Comparison of ENCODE assay signal across 19 cellular contexts in the genomic region with DNA sequence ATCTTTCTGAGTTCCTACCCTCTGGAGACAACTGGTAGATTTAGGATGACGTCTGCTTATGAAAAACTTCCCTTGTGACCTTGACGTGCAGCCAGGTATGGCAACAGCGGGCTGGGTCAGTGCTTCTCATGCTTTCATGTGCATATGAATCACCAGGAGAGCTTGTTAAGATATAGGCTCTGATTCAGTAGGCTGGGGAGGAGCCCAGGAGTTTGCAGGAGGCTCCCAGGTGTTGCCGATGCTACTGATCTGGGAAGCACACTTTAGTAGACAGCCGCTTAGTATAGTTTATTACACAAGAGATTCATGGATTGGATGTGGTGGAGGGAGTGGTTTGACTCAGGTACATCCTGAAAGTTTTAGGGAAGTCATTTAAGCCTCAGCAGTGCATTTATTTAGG. TPM values are rescaled to one million over a fixed set of nuclear protein-coding genes. Genes with fewer than 3 reads are reported as not detected.
DNase-seq lines count a peak whose midpoint lies in the region; ATAC-seq, FAIRE-seq and TF ChIP-seq lines count a peak whose summit lies in the region.
"Had no signal": no experiment of that assay in that cellular context is flagged by ENCODE, and none has a peak within 500 bp of the region (broad histone marks: within the 10 kb centered on the region; RNA-seq: fewer than 3 reads in every experiment).

No MANE protein-coding gene starts in this region.

- no peaks in the 10 kb centered on the region for H3K9me2 ChIP-seq in GM23248 (ENCODE audit: insufficient read depth)

- no peaks in the 10 kb centered on the region for H3K4me1 ChIP-seq in GM23248 (ENCODE audit: insufficient read depth)
- peaks cover 0 to 17% (median 15%) of the 10 kb centered on the region in 3 donors for H3K4me1 ChIP-seq in pancreas
- H3K4me1 ChIP-seq: upper lobe of left lung had no signal

- H3F3A ChIP-seq in GM23248 (ENCODE audit: insufficient read depth): no peaks in the 10 kb centered on the region

- ATAC-seq in pancreas (peak; percentile 92 to 97 (median 96)), T-cell (replicated peaks in 1 of 4) (no peak)

- TF ChIP-seq CTCF in RWPE1 (conservative IDR thresholded peaks at IDR 0.05; ENCODE audit: low read depth) (no peak), fibroblast of mammary gland (conservative IDR thresholded peaks at IDR 0.05; ENCODE audit: control insufficient read depth, insufficient read depth, low read depth, low read length) (no peak), pancreas (IDR thresholded peaks at IDR 0.05) (no peak)

- H3K27me3 Mint-ChIP-seq in activated CD4-positive, alpha-beta memory T cell treated with anti-CD3 and anti-CD28 coated beads, Interleukin-2, amount 10 ng/mL, durations not matched to agents 7 days and 5 days: no peaks in the 10 kb centered on the region
- no peaks in the 10 kb centered on the region for H3K27me3 Mint-ChIP-seq in activated T-cell treated with anti-CD3 and anti-CD28 coated beads, Interleukin-2, amount 50 U/mL, for 24 hours
- H3K27me3 Mint-ChIP-seq in T-cell: no peaks in the 10 kb centered on the region
- H3K27me3 Mint-ChIP-seq: brain had no signal

- CTCF ChIA-PET in RWPE1 (lab: Yijun Ruan, JAX): interaction anchor here (0.6 to 2.0 kb wide), 4 partner anchors 21 to 590 kb away, joined by 3 to 9 read pairs (median 4); a partner anchor contains a TSS
- CTCF ChIA-PET in activated CD4-positive, alpha-beta memory T cell treated with anti-CD3 and anti-CD28 coated beads, Interleukin-2, amount 10 ng/mL, durations not matched to agents 7 days and 5 days (lab: Charles Lee): interaction anchor here (1.4 kb wide), 1 partner anchor 21 kb away, joined by 3 read pairs; no protein-coding TSS in a partner anchor
- CTCF ChIA-PET in T-cell (lab: Charles Lee): no interaction called here

- intact Hi-C loops in pancreas (cut with DNase I): no loop called here

- POLR2A ChIA-PET in RWPE1 (lab: Yijun Ruan, JAX; ENCODE audit: low non-redundant PET) (interaction anchor here (0.6 to 0.9 kb wide), 2 partner anchors 29 to 74 kb away, joined by 3 read pairs; no protein-coding TSS in a partner anchor), T-cell (lab: Charles Lee) (interaction anchor here in 1 of 2 donors (0.5 kb wide), 1 partner anchor 370 kb away, joined by 3 read pairs; no protein-coding TSS in a partner anchor)
- POLR2A ChIA-PET in activated CD4-positive, alpha-beta memory T cell treated with anti-CD3 and anti-CD28 coated beads, Interleukin-2, amount 10 ng/mL, durations not matched to agents 7 days and 5 days (lab: Charles Lee): no interaction called here

- no peak overlapping the region for H3K4me2 ChIP-seq in GM23248 (ENCODE audit: unreplicated experiment)

- H3K79me2 ChIP-seq in GM23248 (ENCODE audit: insufficient read depth): no peaks in the 10 kb centered on the region

- H3K4me3 Mint-ChIP-seq in activated CD4-positive, alpha-beta memory T cell treated with anti-CD3 and anti-CD28 coated beads, Interleukin-2, amount 10 ng/mL, durations not matched to agents 7 days and 5 days: no peak overlapping the region
- H3K4me3 Mint-ChIP-seq in activated T-cell treated with anti-CD3 and anti-CD28 coated beads, Interleukin-2, amount 50 U/mL, for 24 hours: no peak overlapping the region
- H3K4me3 Mint-ChIP-seq in T-cell: no peak overlapping the region
- H3K4me3 Mint-ChIP-seq: brain, memory B cell had no signal

- H3K27ac ChIP-seq in GM23248 (no peak overlapping the region), RWPE1 (peak overlapping the region; percentile 79), pancreas (peak overlapping the region in 3 of 4 donors; percentile 16 to 28 (median 25))

- H4K20me1 ChIP-seq in GM23248 (ENCODE audit: insufficient read depth): no peaks in the 10 kb centered on the region

- H3K9me3 Mint-ChIP-seq in activated CD4-positive, alpha-beta memory T cell treated with anti-CD3 and anti-CD28 coated beads, Interleukin-2, amount 10 ng/mL, durations not matched to agents 7 days and 5 days: no peaks in the 10 kb centered on the region
- no peaks in the 10 kb centered on the region for H3K9me3 Mint-ChIP-seq in activated T-cell treated with anti-CD3 and anti-CD28 coated beads, Interleukin-2, amount 50 U/mL, for 24 hours
- no peaks in the 10 kb centered on the region for H3K9me3 Mint-ChIP-seq in T-cell
- H3K9me3 Mint-ChIP-seq: memory B cell had no signal

- no peaks in the 10 kb centered on the region for H3K9me3 ChIP-seq in GM23248 (ENCODE audit: low read depth)
- H3K9me3 ChIP-seq in pancreas: no peaks in the 10 kb centered on the region
- H3K9me3 ChIP-seq: upper lobe of left lung had no signal

- H3K27ac Mint-ChIP-seq in activated CD4-positive, alpha-beta memory T cell treated with anti-CD3 and anti-CD28 coated beads, Interleukin-2, amount 10 ng/mL, durations not matched to agents 7 days and 5 days: no peak overlapping the region
- H3K27ac Mint-ChIP-seq in activated T-cell treated with anti-CD3 and anti-CD28 coated beads, Interleukin-2, amount 50 U/mL, for 24 hours: no peak overlapping the region
- H3K27ac Mint-ChIP-seq in T-cell: no peak overlapping the region
- H3K27ac Mint-ChIP-seq: memory B cell had no signal

- no peak for FAIRE-seq in pancreas (lab: Jason Lieb, UNC)

- H3K36me3 ChIP-seq in GM23248 (ENCODE audit: low read depth) (no peaks in the 10 kb centered on the region), pancreas (no peaks in the 10 kb centered on the region)
- H3K36me3 ChIP-seq: upper lobe of left lung had no signal

- DNase-seq in GM23248: peak; percentile 58
- DNase-seq in RWPE1 (ENCODE audit: low spot score): peak; percentile 90
- DNase-seq in fibroblast of mammary gland (ENCODE audit: low read depth): peak; percentile 64
- DNase-seq in pancreas: peak in 4 of 6 donors; percentile 47 to 81 (median 66)
- no peak for DNase-seq in CD1c-positive myeloid dendritic cell (ENCODE audit: extremely low spot score)
- DNase-seq in activated CD4-positive, alpha-beta memory T cell treated with anti-CD3 and anti-CD28 coated beads, Interleukin-2, amount 10 ng/mL, durations not matched to agents 7 days and 5 days: no peak
- no peak for DNase-seq in activated T-cell treated with anti-CD3 and anti-CD28 coated beads, Interleukin-2, amount 50 U/mL, for 24 hours
- no peak for DNase-seq in T-cell
- DNase-seq: activated CD4-positive, alpha-beta T cell treated with anti-CD3 and anti-CD28 coated beads for 48 hours; DMS79; effector memory CD4-positive, alpha-beta T cell; head of caudate nucleus; NCI-H2227 treated with DMSO at 0.1 percent for 48 hours; occipital lobe; stimulated activated CD8-positive, alpha-beta memory T cell treated with anti-CD3 and anti-CD28 coated beads, Interleukin-4, amount 100 ng/mL, for 48 hours; upper lobe of left lung had no signal

- no peaks in the 10 kb centered on the region for H3K27me3 ChIP-seq in GM23248 (replicated peaks; ENCODE audit: insufficient read depth)
- H3K27me3 ChIP-seq in pancreas: no peaks in the 10 kb centered on the region
- H3K27me3 ChIP-seq: upper lobe of left lung had no signal

- no peak overlapping the region for H3K4me3 ChIP-seq in GM23248
- H3K4me3 ChIP-seq in fibroblast of mammary gland (ENCODE audit: control insufficient read depth, low read depth, low read length): no peak overlapping the region
- H3K4me3 ChIP-seq in pancreas: no peak overlapping the region
- H3K4me3 ChIP-seq: upper lobe of left lung had no signal

- no peak overlapping the region for H2AFZ ChIP-seq in GM23248

- 47 to 53% methylated on average over 5 of the region's 5 CpGs for WGBS in GM23248 (ENCODE audit: low coverage in 1 of 2, low lambda C conversion rate in 2 of 2, missing lambda C conversion rate in 2 of 2), 2 experiments
- WGBS in pancreas, 2 donors: 24 to 32% methylated on average over 5 of the region's 5 CpGs

- H3K9ac ChIP-seq in GM23248: no peak overlapping the region

- in situ Hi-C loops in GM23248 (cut with MboI): no loop called here

- peaks cover 3% of the 10 kb centered on the region for H3K36me3 Mint-ChIP-seq in activated CD4-positive, alpha-beta memory T cell treated with anti-CD3 and anti-CD28 coated beads, Interleukin-2, amount 10 ng/mL, durations not matched to agents 7 days and 5 days (ENCODE audit: low read depth)
- H3K36me3 Mint-ChIP-seq in activated T-cell treated with anti-CD3 and anti-CD28 coated beads, Interleukin-2, amount 50 U/mL, for 24 hours (ENCODE audit: low read depth): no peaks in the 10 kb centered on the region
- no peaks in the 10 kb centered on the region for H3K36me3 Mint-ChIP-seq in T-cell
- H3K36me3 Mint-ChIP-seq: memory B cell had no signal

- H3K4me1 Mint-ChIP-seq in activated CD4-positive, alpha-beta memory T cell treated with anti-CD3 and anti-CD28 coated beads, Interleukin-2, amount 10 ng/mL, durations not matched to agents 7 days and 5 days: no peaks in the 10 kb centered on the region
- H3K4me1 Mint-ChIP-seq in activated T-cell treated with anti-CD3 and anti-CD28 coated beads, Interleukin-2, amount 50 U/mL, for 24 hours (ENCODE audit: low read depth): peaks cover 7% of the 10 kb centered on the region
- no peaks in the 10 kb centered on the region for H3K4me1 Mint-ChIP-seq in T-cell
- H3K4me1 Mint-ChIP-seq: memory B cell had no signal

RNA-seq across cellular contexts. Expression of a gene that starts 23.8 kb away (rescaled TPM):
- total RNA-seq in GM23248 (2014; rRNA removed; shearing (Covaris generic)): 22.7 and 22.9 TPM in 2 replicates
- polyA plus RNA-seq in GM23248 (2016; fragmentation: Nextera tagmentation; extraction: Ambion mirVana): 10.4 and 10.8 TPM in 2 replicates
- 10 to 100 TPM in 1 of 6 donors, 1 to 10 TPM in 5; 3.8 to 11.3 (median 5.9) TPM for total RNA-seq in pancreas
- polyA plus RNA-seq in pancreas: 1 to 10 TPM; 3.1 to 4.2 TPM
- 1 to 10 TPM; 5.6 to 7.4 TPM for total RNA-seq in activated CD4-positive, alpha-beta memory T cell treated with anti-CD3 and anti-CD28 coated beads, Interleukin-2, amount 10 ng/mL, durations not matched to agents 7 days and 5 days
- 1 to 10 TPM; 1.6 to 4.8 (median 3.4) TPM for total RNA-seq in T-cell

RNA-seq across cellular contexts. Expression of a gene that starts 42.2 kb away (rescaled TPM):
- total RNA-seq in GM23248 (2014; rRNA removed; shearing (Covaris generic)): 2.1 and 3.5 TPM in 2 replicates
- polyA plus RNA-seq in GM23248 (2016; fragmentation: Nextera tagmentation; extraction: Ambion mirVana) (0.78 and 1.2 TPM in 2 replicates), pancreas (10 to 100 TPM; 19.4 to 23.3 TPM)
- total RNA-seq in pancreas (10 to 100 TPM in 4 of 6 donors, 1 to 10 TPM in 2; 9.3 to 18.5 (median 11.7) TPM), T-cell (not detected)
- not detected for total RNA-seq in activated CD4-positive, alpha-beta memory T cell treated with anti-CD3 and anti-CD28 coated beads, Interleukin-2, amount 10 ng/mL, durations not matched to agents 7 days and 5 days
- total RNA-seq: occipital lobe; T-helper 1 cell treated with Interleukin-12 subunit alpha and Interleukin-12 subunit beta and Interleukin-4 antibody, amounts not matched to agents 30 ng/mL and 1 ng/mL, for 36 hours had no signal

RNA-seq across cellular contexts. Expression of a gene that starts 48.4 kb away (rescaled TPM):
- total RNA-seq in GM23248 (2014; rRNA removed; shearing (Covaris generic)): 0.38 and 1.2 TPM in 2 replicates
- 7.5 and 8.4 TPM in 2 replicates for polyA plus RNA-seq in GM23248 (2016; fragmentation: Nextera tagmentation; extraction: Ambion mirVana)
- under 1 TPM in 5 of 6 donors, not detected in 1; 0.32 to 0.86 (median 0.61) TPM for total RNA-seq in pancreas
- 1 to 10 TPM in 1 of 2 donors, under 1 TPM in 1; 0.85 to 1.5 TPM for polyA plus RNA-seq in pancreas
- total RNA-seq in activated CD4-positive, alpha-beta memory T cell treated with anti-CD3 and anti-CD28 coated beads, Interleukin-2, amount 10 ng/mL, durations not matched to agents 7 days and 5 days: not detected
- total RNA-seq in T-cell: not detected
- total RNA-seq: T-helper 1 cell treated with Interleukin-12 subunit alpha and Interleukin-12 subunit beta and Interleukin-4 antibody, amounts not matched to agents 30 ng/mL and 1 ng/mL, for 36 hours had no signal

RNA-seq across cellular contexts. Expression of a gene that starts 49.3 kb away (rescaled TPM):
- total RNA-seq in GM23248 (2014; rRNA removed; shearing (Covaris generic)): 91.0 and 104 TPM in 2 replicates
- polyA plus RNA-seq in GM23248 (2016; fragmentation: Nextera tagmentation; extraction: Ambion mirVana): 454 and 455 TPM in 2 replicates
- 10 to 100 TPM in 4 of 6 donors, 1 to 10 TPM in 2; 7.2 to 66.6 (median 16.3) TPM for total RNA-seq in pancreas
- 10 to 100 TPM; 36.1 to 81.8 TPM for polyA plus RNA-seq in pancreas
- total RNA-seq in activated CD4-positive, alpha-beta memory T cell treated with anti-CD3 and anti-CD28 coated beads, Interleukin-2, amount 10 ng/mL, durations not matched to agents 7 days and 5 days: not detected
- under 1 TPM in 2 of 5 donors, not detected in 3; 0.38 to 0.49 TPM for total RNA-seq in T-cell

Comparison
In these comparisons a context has a peak if more than half of its experiments do, and no peak if none do; other contexts are left out.
1. DNase-seq: peak in GM23248 (single experiment), RWPE1 (single experiment), fibroblast of mammary gland (single experiment) and pancreas (4 of 6); none in CD1c-positive myeloid dendritic cell (single experiment), activated CD4-positive, alpha-beta memory T cell treated with anti-CD3 and anti-CD28 coated beads, Interleukin-2, amount 10 ng/mL, durations not matched to agents 7 days and 5 days (single experiment), activated T-cell treated with anti-CD3 and anti-CD28 coated beads, Interleukin-2, amount 50 U/mL, for 24 hours (single experiment) and T-cell (0 of 34).
2. ATAC-seq: peak in pancreas (4 of 4); none in T-cell (0 of 4).
3. CTCF ChIA-PET loops: an anchor here in RWPE1 (0.6 to 2.0 kb wide) and activated CD4-positive, alpha-beta memory T cell treated with anti-CD3 and anti-CD28 coated beads, Interleukin-2, amount 10 ng/mL, durations not matched to agents 7 days and 5 days (1.4 kb wide); none called in T-cell.